ENCODE assay signal across 7 cellular contexts in genomic region chr7:157335991-157336382, GRCh38. TPM values are rescaled to one million over a fixed set of nuclear protein-coding genes. Genes with fewer than 3 reads are reported as not detected.
DNase-seq lines count a peak whose midpoint lies in the region; ATAC-seq and TF ChIP-seq lines count a peak whose summit lies in the region.

No MANE protein-coding gene starts in this region.

- peaks cover 4% of the 10 kb centered on the region for H3K9me3 ChIP-seq in iPS-18c (ENCODE audit: control insufficient read depth, insufficient read depth, low read length)

- H3K4me3 ChIP-seq in HFF-Myc (replicated peaks; ENCODE audit: low read depth, low read length) = peak overlapping the region; percentile 87
- H3K4me3 ChIP-seq in iPS-18c (ENCODE audit: insufficient read depth, low read depth, low read length) = peak overlapping the region; percentile 74

- H3K4me1 Mint-ChIP-seq in activated naive CD8-positive, alpha-beta T cell treated with anti-CD3 and anti-CD28 coated beads for 36 hours = peaks cover 26% of the 10 kb centered on the region

- ATAC-seq in stimulated activated naive CD8-positive, alpha-beta T cell treated with anti-CD3 and anti-CD28 coated beads, Interleukin-15, Interleukin-2, amounts not matched to agents 100 U/mL and 50 U/mL, for 24 hours = no peak
- ATAC-seq in HG02938 (IDR thresholded peaks at IDR 0.05; ENCODE audit: unreplicated experiment) = no peak

- peak overlapping the region; percentile 95 for H3K27ac Mint-ChIP-seq in activated naive CD8-positive, alpha-beta T cell treated with anti-CD3 and anti-CD28 coated beads for 36 hours

- DNase-seq in HFF-Myc (ENCODE audit: extremely low read depth, low read depth) (no peak), NCI-H1417 treated with DMSO at 0.1 percent for 48 hours (lab: John Stamatoyannopoulos, UW) (no peak), superior temporal gyrus (ENCODE audit: extremely low spot score) (no peak)
- no peak for DNase-seq in activated naive CD8-positive, alpha-beta T cell treated with anti-CD3 and anti-CD28 coated beads for 36 hours
- peak; percentile 17 for DNase-seq in stimulated activated naive CD8-positive, alpha-beta T cell treated with anti-CD3 and anti-CD28 coated beads, Interleukin-15, Interleukin-2, amounts not matched to agents 100 U/mL and 50 U/mL, for 24 hours

- peaks cover 23% of the 10 kb centered on the region for H3K36me3 Mint-ChIP-seq in activated naive CD8-positive, alpha-beta T cell treated with anti-CD3 and anti-CD28 coated beads for 36 hours

- no peak for TF ChIP-seq CTCF in HFF-Myc (IDR thresholded peaks at IDR 0.05; ENCODE audit: low read depth, low read length, missing control alignments)

- peaks cover 11% of the 10 kb centered on the region for H3K27me3 Mint-ChIP-seq in activated naive CD8-positive, alpha-beta T cell treated with anti-CD3 and anti-CD28 coated beads for 36 hours

- H3K9me3 Mint-ChIP-seq in activated naive CD8-positive, alpha-beta T cell treated with anti-CD3 and anti-CD28 coated beads for 36 hours = no peaks in the 10 kb centered on the region

- peak overlapping the region; percentile 90 for H3K4me3 Mint-ChIP-seq in activated naive CD8-positive, alpha-beta T cell treated with anti-CD3 and anti-CD28 coated beads for 36 hours

RNA-seq across cellular contexts. Expression of gene DNAJB6, which starts 0.8 kb away (rescaled TPM):
- 10 to 100 TPM; 77.5 to 78.0 TPM for total RNA-seq in activated naive CD8-positive, alpha-beta T cell treated with anti-CD3 and anti-CD28 coated beads for 36 hours
